Comparison of ENCODE assay signal across 1 cellular context in the genomic region with DNA sequence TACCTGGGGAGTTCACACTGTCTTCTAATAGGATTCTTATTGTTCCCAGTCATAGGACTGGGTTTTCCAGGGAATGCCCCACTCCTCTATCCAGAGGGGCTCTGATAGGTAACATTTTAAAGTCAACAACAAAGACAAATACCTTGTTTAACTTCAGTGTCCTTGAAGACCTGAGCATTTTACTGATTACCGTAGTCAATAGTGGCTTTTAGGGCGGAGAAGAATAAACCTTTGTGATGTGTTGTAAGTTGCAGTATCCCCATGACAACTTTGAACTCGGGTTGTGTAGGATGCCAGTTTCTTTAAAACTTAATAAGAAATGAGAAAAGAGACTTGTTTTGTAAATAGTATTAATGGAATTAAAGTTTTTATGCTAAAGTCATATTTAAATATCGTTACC.
A peak's percentile ranks its signal among the peaks of the same experiment; 100 is the strongest.
TF ChIP-seq lines count a peak whose summit lies in the region.

No MANE protein-coding gene starts in this region.

TF ChIP-seq in HepG2, 621 proteins besides CTCF, POLR2A, EP300 and RAD21 (continued from another document):
- TF ChIP-seq SALL2 (CRISPR knock-in tag; IDR thresholded peaks at IDR 0.05) (no peak), MTF2 (CRISPR knock-in tag; IDR thresholded peaks at IDR 0.05; ENCODE audit: borderline replicate concordance) (no peak), NFIC (IDR thresholded peaks at IDR 0.05; ENCODE audit: low read length) (peak; percentile 85), HHEX (CRISPR knock-in tag; IDR thresholded peaks at IDR 0.05) (peak; percentile 72; the same call in 1 of the 2 replicates), ZNF501 (CRISPR knock-in tag; IDR thresholded peaks at IDR 0.05) (no peak), SRSF1 (optimal IDR thresholded peaks at IDR 0.05; ENCODE audit: low read depth, low read length) (no peak), EHMT2 (IDR thresholded peaks at IDR 0.05; ENCODE audit: borderline replicate concordance, low read depth, low read length) (no peak), CEBPG (CRISPR knock-in tag; IDR thresholded peaks at IDR 0.05) (peak; percentile 64), FOXJ3 (CRISPR knock-in tag; IDR thresholded peaks at IDR 0.05; ENCODE audit: borderline replicate concordance) (peak; percentile 86; the same call in 1 of the 2 replicates), TBX2 (CRISPR knock-in tag; IDR thresholded peaks at IDR 0.05; ENCODE audit: borderline replicate concordance) (peak; percentile 63), ZNF781 (CRISPR knock-in tag; IDR thresholded peaks at IDR 0.05; ENCODE audit: borderline replicate concordance, not compliant biosample characterization) (no peak), POGZ (CRISPR knock-in tag; IDR thresholded peaks at IDR 0.05) (0 out of 2 replicates have a peak, but pooled peaks have one; percentile 19), SMAD3 (CRISPR knock-in tag; IDR thresholded peaks at IDR 0.05) (peak; percentile 43; the same call in 1 of the 2 replicates), ZNF614 (CRISPR knock-in tag; IDR thresholded peaks at IDR 0.05; ENCODE audit: borderline replicate concordance) (0 out of 2 replicates have a peak, but pooled peaks have one; percentile 30), RXRB (CRISPR knock-in tag; IDR thresholded peaks at IDR 0.05; ENCODE audit: borderline replicate concordance) (peak; percentile 76), NCOR1 (IDR thresholded peaks at IDR 0.05; ENCODE audit: borderline replicate concordance, low read length) (peak; percentile 64; the same call in 1 of the 2 replicates), GATAD2A (CRISPR knock-in tag; IDR thresholded peaks at IDR 0.05) (peak; percentile 95), NR2F1 (CRISPR knock-in tag; IDR thresholded peaks at IDR 0.05) (no peak), NAIF1 (CRISPR knock-in tag; IDR thresholded peaks at IDR 0.05; ENCODE audit: borderline replicate concordance) (0 out of 2 replicates have a peak, but pooled peaks have one; percentile 27), CREM (IDR thresholded peaks at IDR 0.05) (peak; percentile 79), CREM (CRISPR knock-in tag; IDR thresholded peaks at IDR 0.05) (no peak)
- TF ChIP-seq, protein P1, sequence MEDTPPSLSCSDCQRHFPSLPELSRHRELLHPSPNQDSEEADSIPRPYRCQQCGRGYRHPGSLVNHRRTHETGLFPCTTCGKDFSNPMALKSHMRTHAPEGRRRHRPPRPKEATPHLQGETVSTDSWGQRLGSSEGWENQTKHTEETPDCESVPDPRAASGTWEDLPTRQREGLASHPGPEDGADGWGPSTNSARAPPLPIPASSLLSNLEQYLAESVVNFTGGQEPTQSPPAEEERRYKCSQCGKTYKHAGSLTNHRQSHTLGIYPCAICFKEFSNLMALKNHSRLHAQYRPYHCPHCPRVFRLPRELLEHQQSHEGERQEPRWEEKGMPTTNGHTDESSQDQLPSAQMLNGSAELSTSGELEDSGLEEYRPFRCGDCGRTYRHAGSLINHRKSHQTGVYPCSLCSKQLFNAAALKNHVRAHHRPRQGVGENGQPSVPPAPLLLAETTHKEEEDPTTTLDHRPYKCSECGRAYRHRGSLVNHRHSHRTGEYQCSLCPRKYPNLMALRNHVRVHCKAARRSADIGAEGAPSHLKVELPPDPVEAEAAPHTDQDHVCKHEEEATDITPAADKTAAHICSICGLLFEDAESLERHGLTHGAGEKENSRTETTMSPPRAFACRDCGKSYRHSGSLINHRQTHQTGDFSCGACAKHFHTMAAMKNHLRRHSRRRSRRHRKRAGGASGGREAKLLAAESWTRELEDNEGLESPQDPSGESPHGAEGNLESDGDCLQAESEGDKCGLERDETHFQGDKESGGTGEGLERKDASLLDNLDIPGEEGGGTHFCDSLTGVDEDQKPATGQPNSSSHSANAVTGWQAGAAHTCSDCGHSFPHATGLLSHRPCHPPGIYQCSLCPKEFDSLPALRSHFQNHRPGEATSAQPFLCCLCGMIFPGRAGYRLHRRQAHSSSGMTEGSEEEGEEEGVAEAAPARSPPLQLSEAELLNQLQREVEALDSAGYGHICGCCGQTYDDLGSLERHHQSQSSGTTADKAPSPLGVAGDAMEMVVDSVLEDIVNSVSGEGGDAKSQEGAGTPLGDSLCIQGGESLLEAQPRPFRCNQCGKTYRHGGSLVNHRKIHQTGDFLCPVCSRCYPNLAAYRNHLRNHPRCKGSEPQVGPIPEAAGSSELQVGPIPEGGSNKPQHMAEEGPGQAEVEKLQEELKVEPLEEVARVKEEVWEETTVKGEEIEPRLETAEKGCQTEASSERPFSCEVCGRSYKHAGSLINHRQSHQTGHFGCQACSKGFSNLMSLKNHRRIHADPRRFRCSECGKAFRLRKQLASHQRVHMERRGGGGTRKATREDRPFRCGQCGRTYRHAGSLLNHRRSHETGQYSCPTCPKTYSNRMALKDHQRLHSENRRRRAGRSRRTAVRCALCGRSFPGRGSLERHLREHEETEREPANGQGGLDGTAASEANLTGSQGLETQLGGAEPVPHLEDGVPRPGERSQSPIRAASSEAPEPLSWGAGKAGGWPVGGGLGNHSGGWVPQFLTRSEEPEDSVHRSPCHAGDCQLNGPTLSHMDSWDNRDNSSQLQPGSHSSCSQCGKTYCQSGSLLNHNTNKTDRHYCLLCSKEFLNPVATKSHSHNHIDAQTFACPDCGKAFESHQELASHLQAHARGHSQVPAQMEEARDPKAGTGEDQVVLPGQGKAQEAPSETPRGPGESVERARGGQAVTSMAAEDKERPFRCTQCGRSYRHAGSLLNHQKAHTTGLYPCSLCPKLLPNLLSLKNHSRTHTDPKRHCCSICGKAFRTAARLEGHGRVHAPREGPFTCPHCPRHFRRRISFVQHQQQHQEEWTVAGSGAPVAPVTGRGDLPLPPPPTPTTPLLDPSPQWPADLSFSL (CRISPR knock-in tag; IDR thresholded peaks at IDR 0.05) = peak; percentile 63; the same call in 1 of the 2 replicates
- TF ChIP-seq, protein P2, sequence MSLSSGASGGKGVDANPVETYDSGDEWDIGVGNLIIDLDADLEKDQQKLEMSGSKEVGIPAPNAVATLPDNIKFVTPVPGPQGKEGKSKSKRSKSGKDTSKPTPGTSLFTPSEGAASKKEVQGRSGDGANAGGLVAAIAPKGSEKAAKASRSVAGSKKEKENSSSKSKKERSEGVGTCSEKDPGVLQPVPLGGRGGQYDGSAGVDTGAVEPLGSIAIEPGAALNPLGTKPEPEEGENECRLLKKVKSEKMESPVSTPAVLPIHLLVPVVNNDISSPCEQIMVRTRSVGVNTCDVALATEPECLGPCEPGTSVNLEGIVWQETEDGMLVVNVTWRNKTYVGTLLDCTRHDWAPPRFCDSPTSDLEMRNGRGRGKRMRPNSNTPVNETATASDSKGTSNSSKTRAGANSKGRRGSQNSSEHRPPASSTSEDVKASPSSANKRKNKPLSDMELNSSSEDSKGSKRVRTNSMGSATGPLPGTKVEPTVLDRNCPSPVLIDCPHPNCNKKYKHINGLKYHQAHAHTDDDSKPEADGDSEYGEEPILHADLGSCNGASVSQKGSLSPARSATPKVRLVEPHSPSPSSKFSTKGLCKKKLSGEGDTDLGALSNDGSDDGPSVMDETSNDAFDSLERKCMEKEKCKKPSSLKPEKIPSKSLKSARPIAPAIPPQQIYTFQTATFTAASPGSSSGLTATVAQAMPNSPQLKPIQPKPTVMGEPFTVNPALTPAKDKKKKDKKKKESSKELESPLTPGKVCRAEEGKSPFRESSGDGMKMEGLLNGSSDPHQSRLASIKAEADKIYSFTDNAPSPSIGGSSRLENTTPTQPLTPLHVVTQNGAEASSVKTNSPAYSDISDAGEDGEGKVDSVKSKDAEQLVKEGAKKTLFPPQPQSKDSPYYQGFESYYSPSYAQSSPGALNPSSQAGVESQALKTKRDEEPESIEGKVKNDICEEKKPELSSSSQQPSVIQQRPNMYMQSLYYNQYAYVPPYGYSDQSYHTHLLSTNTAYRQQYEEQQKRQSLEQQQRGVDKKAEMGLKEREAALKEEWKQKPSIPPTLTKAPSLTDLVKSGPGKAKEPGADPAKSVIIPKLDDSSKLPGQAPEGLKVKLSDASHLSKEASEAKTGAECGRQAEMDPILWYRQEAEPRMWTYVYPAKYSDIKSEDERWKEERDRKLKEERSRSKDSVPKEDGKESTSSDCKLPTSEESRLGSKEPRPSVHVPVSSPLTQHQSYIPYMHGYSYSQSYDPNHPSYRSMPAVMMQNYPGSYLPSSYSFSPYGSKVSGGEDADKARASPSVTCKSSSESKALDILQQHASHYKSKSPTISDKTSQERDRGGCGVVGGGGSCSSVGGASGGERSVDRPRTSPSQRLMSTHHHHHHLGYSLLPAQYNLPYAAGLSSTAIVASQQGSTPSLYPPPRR (CRISPR knock-in tag; IDR thresholded peaks at IDR 0.05; ENCODE audit: borderline replicate concordance) = peak; percentile 79; the same call in 1 of the 2 replicates
